ENCODE assay signal across 8 cellular contexts in genomic region chr1:160006312-160006940, GRCh38. TPM values are rescaled to one million over a fixed set of nuclear protein-coding genes. Genes with fewer than 3 reads are reported as not detected.
DNase-seq lines count a peak whose midpoint lies in the region; ATAC-seq and TF ChIP-seq lines count a peak whose summit lies in the region.

No MANE protein-coding gene starts in this region.

- H3K9me2 ChIP-seq in PC-9 (ENCODE audit: insufficient read depth) = no peaks in the 10 kb centered on the region

- H3K27me3 ChIP-seq in PC-9 (ENCODE audit: insufficient read depth, low read depth) = no peaks in the 10 kb centered on the region

- CTCF ChIA-PET in PC-9 (lab: Charles Lee) = interaction anchor here (0.7 to 2.8 kb wide), 7 partner anchors 10 to 114 kb away, joined by 3 to 72 read pairs (median 5); partner anchors contain the start of gene IGSF9

- H3K9me3 Mint-ChIP-seq in osteocyte (ENCODE audit: unreplicated experiment) (no peaks in the 10 kb centered on the region), type B pancreatic cell (no peaks in the 10 kb centered on the region)

- no peak overlapping the region for H2AFZ ChIP-seq in PC-9

- peak; percentile 56 for ATAC-seq in GM18519 (IDR thresholded peaks at IDR 0.05; ENCODE audit: low FRiP score, unreplicated experiment)

- no peaks in the 10 kb centered on the region for H4K20me1 ChIP-seq in PC-9 (ENCODE audit: insufficient read depth)

- in situ Hi-C loops in ACHN (cut with HindIII; ENCODE audit: low pct_ligation_motif_present, low pct_unique_long_range_greater_than_20kb, low sequenced_read_pairs) = loop anchor here (10.0 kb wide), 1 partner anchor 72 kb away; no protein-coding TSS in a partner anchor

- H3K4me3 Mint-ChIP-seq in osteocyte (ENCODE audit: unreplicated experiment) = no peak overlapping the region
- no peak overlapping the region for H3K4me3 Mint-ChIP-seq in type B pancreatic cell

- no peak overlapping the region for H3K4me3 ChIP-seq in Jurkat, Clone E6-1 (ENCODE audit: low read length)
- H3K4me3 ChIP-seq in PC-9 = no peak overlapping the region
- no peak overlapping the region for H3K4me3 ChIP-seq in fibroblast of mammary gland (ENCODE audit: control insufficient read depth, low read depth, low read length)

- H3K9me3 ChIP-seq in PC-9 (ENCODE audit: insufficient read depth, low read depth) = no peaks in the 10 kb centered on the region

- H3K4me1 ChIP-seq in PC-9 (replicated peaks; ENCODE audit: insufficient read depth) = no peaks in the 10 kb centered on the region; the same call in 1 of the 2 replicates

- H3K36me3 ChIP-seq in PC-9 (ENCODE audit: low read depth) = no peaks in the 10 kb centered on the region

- H3K36me3 Mint-ChIP-seq in osteocyte (ENCODE audit: unreplicated experiment) (no peaks in the 10 kb centered on the region), type B pancreatic cell (no peaks in the 10 kb centered on the region)

- TF ChIP-seq CTCF in PC-9 (conservative IDR thresholded peaks at IDR 0.05) (peak; percentile 95), fibroblast of mammary gland (conservative IDR thresholded peaks at IDR 0.05; ENCODE audit: control insufficient read depth, insufficient read depth, low read depth, low read length) (peak; percentile 98), osteocyte (IDR thresholded peaks at IDR 0.05) (peak; percentile 90), type B pancreatic cell (conservative IDR thresholded peaks at IDR 0.05) (peak; percentile 98)

- POLR2A ChIA-PET in PC-9 (lab: Charles Lee; ENCODE audit: unreplicated experiment) = interaction anchor here (0.7 kb wide), 1 partner anchor 106 kb away, joined by 3 read pairs; no protein-coding TSS in a partner anchor

- DNase-seq in ACHN = peak; percentile 77
- peak; percentile 71 for DNase-seq in Jurkat, Clone E6-1 (ENCODE audit: low read depth, low spot score)
- peak; percentile 60 to 76 for DNase-seq in PC-9
- peak; percentile 71 for DNase-seq in activated T-cell treated with anti-CD3 and anti-CD28 coated beads, Interleukin-2, amount 50 U/mL, for 1 hour
- peak; percentile 69 for DNase-seq in fibroblast of mammary gland (ENCODE audit: low read depth)
- no peak for DNase-seq in osteocyte (ENCODE audit: extremely low spot score, unreplicated experiment)
- DNase-seq in type B pancreatic cell (ENCODE audit: extremely low spot score, unreplicated experiment) = peak; percentile 76

- peaks cover 35% of the 10 kb centered on the region for H3K27me3 Mint-ChIP-seq in osteocyte (ENCODE audit: unreplicated experiment)
- H3K27me3 Mint-ChIP-seq in type B pancreatic cell = peaks cover 13% of the 10 kb centered on the region

- no peak overlapping the region for H3K27ac ChIP-seq in PC-9

- no peaks in the 10 kb centered on the region; the same call in none of the 2 replicates for H3F3A ChIP-seq in PC-9 (ENCODE audit: insufficient read depth, low read depth)

- BruUV-seq in PC-9 (replicated peaks; lab: Mats Ljungman, UMichigan) = no TSS peak

- H3K27ac Mint-ChIP-seq in osteocyte (ENCODE audit: unreplicated experiment) (no peak overlapping the region), type B pancreatic cell (no peak overlapping the region)

- intact Hi-C loops in PC-9 (cut with micrococcal nuclease; ENCODE audit: unreplicated experiment) = loop anchor here (1.0 to 5.0 kb wide), 4 partner anchors 62 to 844 kb away; partner anchors contain the start of gene IGSF9

- no peaks in the 10 kb centered on the region for H3K4me1 Mint-ChIP-seq in osteocyte (ENCODE audit: unreplicated experiment)
- peaks cover 5% of the 10 kb centered on the region for H3K4me1 Mint-ChIP-seq in type B pancreatic cell (ENCODE audit: unreplicated experiment)

- H3K4me2 ChIP-seq in PC-9 = no peak overlapping the region

- H3K79me2 ChIP-seq in PC-9 (ENCODE audit: low read depth) = no peaks in the 10 kb centered on the region

RNA-seq across cellular contexts. Expression of gene PIGM, which starts 25.4 kb away (rescaled TPM):
- polyA plus RNA-seq in Jurkat, Clone E6-1 (2012; ENCODE audit: insufficient read depth, insufficient read length) = 5.4 TPM
- total RNA-seq in PC-9 (2021) (3.3 and 4.0 TPM in 2 replicates), osteocyte (7.6 and 7.7 TPM in 2 replicates), type B pancreatic cell (ENCODE audit: low replicate concordance) (9.4 and 12.0 TPM in 2 replicates)

RNA-seq across cellular contexts. Expression of gene SLAMF9, which starts 52.4 kb away (rescaled TPM):
- not detected for polyA plus RNA-seq in Jurkat, Clone E6-1 (2012; ENCODE audit: insufficient read depth, insufficient read length)
- total RNA-seq in PC-9 (2021) = 0.58 and 0.94 TPM in 2 replicates
- not detected in 2 replicates for total RNA-seq in osteocyte
- total RNA-seq in type B pancreatic cell (ENCODE audit: low replicate concordance) = not detected in 2 replicates
